21 cellular contexts compared by ENCODE assay signal in genomic region chr12:124511259-124511985, GRCh38. TPM values are rescaled to one million over a fixed set of nuclear protein-coding genes. Genes with fewer than 3 reads are reported as not detected.
DNase-seq lines count a peak whose midpoint lies in the region; ATAC-seq and TF ChIP-seq lines count a peak whose summit lies in the region.
"Had no signal": no experiment of that assay in that cellular context is flagged by ENCODE, and none has a peak within 500 bp of the region (broad histone marks: within the 10 kb centered on the region; RNA-seq: fewer than 3 reads in every experiment).

No MANE protein-coding gene starts in this region.

- no peaks in the 10 kb centered on the region for H3K27me3 ChIP-seq in HUES64 (ENCODE audit: insufficient read depth, low read length)
- no peaks in the 10 kb centered on the region for H3K27me3 ChIP-seq in iPS-20b (ENCODE audit: insufficient read depth, low read length)
- no peaks in the 10 kb centered on the region for H3K27me3 ChIP-seq in smooth muscle cell (ENCODE audit: low read depth)
- H3K27me3 ChIP-seq: adrenal gland had no signal

- 92% methylated on average over 23 of the region's 23 CpGs for WGBS in HUES64
- 89% methylated on average over 21 of the region's 23 CpGs for WGBS in smooth muscle cell (ENCODE audit: low lambda C conversion rate)

- no peak overlapping the region for H3K9ac ChIP-seq in HUES64 (ENCODE audit: low read depth, low read length)
- H3K9ac ChIP-seq in iPS-20b (ENCODE audit: low read depth, low read length) = no peak overlapping the region
- no peak overlapping the region for H3K9ac ChIP-seq in smooth muscle cell (ENCODE audit: low read depth)

- H3K79me2 ChIP-seq in smooth muscle cell (ENCODE audit: low read depth) = peaks cover 90% of the 10 kb centered on the region

- no peak for ATAC-seq in T-helper 17 cell
- no peak for ATAC-seq in HG02588 (IDR thresholded peaks at IDR 0.05; ENCODE audit: unreplicated experiment)
- ATAC-seq: naive thymus-derived CD8-positive, alpha-beta T cell had no signal

- H3K27me3 Mint-ChIP-seq in T-helper 17 cell = no peaks in the 10 kb centered on the region
- H3K27me3 Mint-ChIP-seq: activated CD4-positive, alpha-beta memory T cell treated with anti-CD3 and anti-CD28 coated beads for 36 hours; memory B cell; naive thymus-derived CD8-positive, alpha-beta T cell had no signal

- peaks cover 71% of the 10 kb centered on the region for H4K20me1 ChIP-seq in smooth muscle cell (ENCODE audit: low read depth)

- no peak for TF ChIP-seq CTCF in smooth muscle cell (IDR thresholded peaks at IDR 0.05; ENCODE audit: borderline replicate concordance, insufficient read depth, poor library complexity, severe bottlenecking)

- H3K27ac Mint-ChIP-seq in T-helper 17 cell = peak overlapping the region; percentile 82
- H3K27ac Mint-ChIP-seq: activated CD4-positive, alpha-beta memory T cell treated with anti-CD3 and anti-CD28 coated beads for 36 hours; memory B cell had no signal

- H3K4me3 ChIP-seq in HUES64 (ENCODE audit: low read length) = no peak overlapping the region
- H3K4me3 ChIP-seq in iPS-20b (ENCODE audit: low read length) = no peak overlapping the region
- no peak overlapping the region for H3K4me3 ChIP-seq in smooth muscle cell
- H3K4me3 ChIP-seq: adrenal gland had no signal

- H2AFZ ChIP-seq in smooth muscle cell (ENCODE audit: low read depth) = no peak overlapping the region

- peaks cover 22% of the 10 kb centered on the region for H3K4me1 Mint-ChIP-seq in T-helper 17 cell

- H3K4me2 ChIP-seq in smooth muscle cell = no peak overlapping the region

- H3K27ac ChIP-seq in HUES64 (ENCODE audit: low read depth, low read length) = peak overlapping the region; percentile 4; the same call in 1 of the 2 replicates
- H3K27ac ChIP-seq in iPS-20b (ENCODE audit: low read length) = peak overlapping the region; percentile 58
- peak overlapping the region; percentile 94 for H3K27ac ChIP-seq in smooth muscle cell (ENCODE audit: low read depth)

- no peaks in the 10 kb centered on the region for H3K36me3 Mint-ChIP-seq in T-helper 17 cell (ENCODE audit: low read depth)

- DNase-seq in T-helper 17 cell (no peak), smooth muscle cell (lab: John Stamatoyannopoulos, UW; ENCODE audit: unreplicated experiment) (no peak), NCI-H524 treated with DMSO at 0.1 percent for 48 hours (lab: John Stamatoyannopoulos, UW) (no peak), DMS79 (lab: John Stamatoyannopoulos, UW) (no peak)
- DNase-seq in stimulated activated CD4-positive, alpha-beta T cell treated with anti-CD3 and anti-CD28 coated beads, Interleukin-4, amount 100 ng/mL, for 4 hours = no peak
- DNase-seq: activated CD4-positive, alpha-beta memory T cell treated with anti-CD3 and anti-CD28 coated beads for 36 hours; activated gamma-delta T cell treated with Interleukin-2 at 50 U/mL for 16 hours; adrenal gland; DMS79 treated with DMSO at 0.1 percent for 48 hours; erythroblast; foreskin melanocyte; H7; naive thymus-derived CD8-positive, alpha-beta T cell; NCI-H1417; NCI-H526 treated with DMSO at 0.1 percent for 48 hours; stimulated activated CD4-positive, alpha-beta T cell treated with anti-CD3 and anti-CD28 coated beads, Interleukin-2, amount 100 ng/mL, for 24 hours; T-helper 2 cell had no signal

- peaks cover 43% of the 10 kb centered on the region for H3K4me1 ChIP-seq in HUES64 (ENCODE audit: insufficient read depth, low read length)
- peaks cover 26% of the 10 kb centered on the region for H3K4me1 ChIP-seq in iPS-20b (ENCODE audit: insufficient read depth, low read length)
- H3K4me1 ChIP-seq in smooth muscle cell (ENCODE audit: low read depth) = peaks cover 50% of the 10 kb centered on the region

- no peak overlapping the region for H3K4me3 Mint-ChIP-seq in T-helper 17 cell
- H3K4me3 Mint-ChIP-seq: activated CD4-positive, alpha-beta memory T cell treated with anti-CD3 and anti-CD28 coated beads for 36 hours; memory B cell had no signal

- H3K36me3 ChIP-seq in HUES64 (ENCODE audit: insufficient read depth, low read length) (peaks cover 6% of the 10 kb centered on the region), iPS-20b (ENCODE audit: insufficient read depth, low read depth, low read length) (0 out of 2 replicates have a peak, but pooled peaks cover 4% of the 10 kb centered on the region), smooth muscle cell (ENCODE audit: low read depth) (no peaks in the 10 kb centered on the region)
- H3K36me3 ChIP-seq: adrenal gland had no signal

- H3K9me3 ChIP-seq in HUES64 (ENCODE audit: insufficient read depth, low read depth, low read length) (no peaks in the 10 kb centered on the region), T-helper 17 cell (ENCODE audit: control insufficient read depth, low read length, poor library complexity, severe bottlenecking) (no peaks in the 10 kb centered on the region), iPS-20b (ENCODE audit: insufficient read depth, low read depth, low read length) (no peaks in the 10 kb centered on the region), smooth muscle cell (replicated peaks; ENCODE audit: low read depth) (no peaks in the 10 kb centered on the region)
- H3K9me3 ChIP-seq: adrenal gland had no signal

- H3F3A ChIP-seq in smooth muscle cell (ENCODE audit: low read depth) = peaks cover 38% of the 10 kb centered on the region

RNA-seq across cellular contexts. Expression of gene NCOR2, which starts 56.0 kb away (rescaled TPM):
- 103 TPM for polyA plus RNA-seq in HUES64 (2013, experiment 1 of 2)
- 118 TPM for polyA plus RNA-seq in HUES64 (2013, experiment 2 of 2)
- total RNA-seq in T-helper 17 cell (100 to 1,000 TPM; 107 to 119 TPM), smooth muscle cell (64.1 and 64.7 TPM in 2 replicates)
- 164 and 169 TPM in 2 replicates for polyA plus RNA-seq in smooth muscle cell

Comparison
In these comparisons a context has a peak if more than half of its experiments do, and no peak if none do; other contexts are left out.
1. H3K27ac ChIP-seq: peak in every context shown above with its lines; median percentile 94 in smooth muscle cell; 58 in iPS-20b; 4 in HUES64.